8 cellular contexts compared by ENCODE assay signal in genomic region chr4:153223935-153224334, GRCh38. TPM values are rescaled to one million over a fixed set of nuclear protein-coding genes. Genes with fewer than 3 reads are reported as not detected.
DNase-seq lines count a peak whose midpoint lies in the region; ATAC-seq and TF ChIP-seq lines count a peak whose summit lies in the region.

No MANE protein-coding gene starts in this region.

- no peaks in the 10 kb centered on the region for H3K27me3 ChIP-seq in BE2C
- peaks cover 0 to 3% of the 10 kb centered on the region in 2 donors for H3K27me3 ChIP-seq in duodenal mucosa (ENCODE audit: control insufficient read depth in 1 of 2, insufficient read depth in 2 of 2, low read length in 2 of 2)
- no peaks in the 10 kb centered on the region for H3K27me3 ChIP-seq in muscle layer of duodenum (ENCODE audit: low read depth, low read length)

- H3K4me1 ChIP-seq in BE2C (no peaks in the 10 kb centered on the region; the same call in 1 of the 2 replicates), duodenal mucosa (ENCODE audit: control insufficient read depth in 1 of 2, insufficient read depth in 2 of 2, low read length in 2 of 2) (peaks cover 24 to 43% of the 10 kb centered on the region in 2 donors), muscle layer of duodenum (ENCODE audit: control insufficient read depth in 1 of 2, insufficient read depth in 2 of 2, low read length in 2 of 2) (peaks cover 7 to 14% of the 10 kb centered on the region in 2 donors)

- H3K36me3 ChIP-seq in BE2C = no peaks in the 10 kb centered on the region
- no peaks in the 10 kb centered on the region for H3K36me3 ChIP-seq in duodenal mucosa (ENCODE audit: control insufficient read depth in 1 of 2, insufficient read depth in 2 of 2, low read length in 2 of 2)
- no peaks in the 10 kb centered on the region for H3K36me3 ChIP-seq in muscle layer of duodenum (ENCODE audit: control insufficient read depth in 1 of 2, insufficient read depth in 2 of 2, low read length in 2 of 2)

- no peak for ATAC-seq in GM21717 (IDR thresholded peaks at IDR 0.05; ENCODE audit: unreplicated experiment)

- TF ChIP-seq CTCF in BE2C (IDR thresholded peaks at IDR 0.05; ENCODE audit: low read depth, low read length) = no peak

- DNase-seq in BE2C (no peak), NCI-H128 (lab: John Stamatoyannopoulos, UW; ENCODE audit: unreplicated experiment) (peak; percentile 12), HUDEP-2 (lab: John Stamatoyannopoulos, UW; ENCODE audit: unreplicated experiment in 76 of 76) (no peak), OCI-M1 (lab: John Stamatoyannopoulos, UW) (no peak)
- no peak for DNase-seq in activated CD8-positive, alpha-beta memory T cell treated with anti-CD3 and anti-CD28 coated beads, Interleukin-2, amount 50 U/mL, for 4 hours

- H3K4me3 ChIP-seq in BE2C (ENCODE audit: low read depth, low read length) (peak overlapping the region; percentile 85), duodenal mucosa (ENCODE audit: low read depth in 1 of 2, low read length in 2 of 2) (peak overlapping the region; percentile 65 to 77), muscle layer of duodenum (ENCODE audit: low read depth in 1 of 2, low read length in 2 of 2) (peak overlapping the region; percentile 75 to 86)

- H3K9me3 ChIP-seq in BE2C = no peaks in the 10 kb centered on the region
- no peaks in the 10 kb centered on the region for H3K9me3 ChIP-seq in duodenal mucosa (ENCODE audit: control insufficient read depth in 1 of 2, low read length in 2 of 2)
- no peaks in the 10 kb centered on the region for H3K9me3 ChIP-seq in muscle layer of duodenum (ENCODE audit: control insufficient read depth in 1 of 2, low read length in 2 of 2)

- no peak overlapping the region for H3K27ac ChIP-seq in duodenal mucosa (ENCODE audit: low read depth, low read length)
- peak overlapping the region; percentile 68 for H3K27ac ChIP-seq in muscle layer of duodenum (ENCODE audit: low read length)

- peak overlapping the region; percentile 72 to 85 for H3K9ac ChIP-seq in duodenal mucosa (ENCODE audit: low read depth in 1 of 2, low read length in 2 of 2)

RNA-seq across cellular contexts. Expression of gene TRIM2, which starts 19.7 kb away (rescaled TPM):
- 37.7 TPM for polyA plus RNA-seq in BE2C (2012; ENCODE audit: insufficient read depth, insufficient read length, low read depth)
